2 cellular contexts compared by ENCODE assay signal in genomic region chr10:6074489-6075301, GRCh38.
TF ChIP-seq lines count a peak whose summit lies in the region.

No MANE protein-coding gene starts in this region.

TF ChIP-seq in K562, 482 proteins besides CTCF, POLR2A, EP300 and RAD21 (continued from another document and continues in another):
- TF ChIP-seq, protein P1, sequence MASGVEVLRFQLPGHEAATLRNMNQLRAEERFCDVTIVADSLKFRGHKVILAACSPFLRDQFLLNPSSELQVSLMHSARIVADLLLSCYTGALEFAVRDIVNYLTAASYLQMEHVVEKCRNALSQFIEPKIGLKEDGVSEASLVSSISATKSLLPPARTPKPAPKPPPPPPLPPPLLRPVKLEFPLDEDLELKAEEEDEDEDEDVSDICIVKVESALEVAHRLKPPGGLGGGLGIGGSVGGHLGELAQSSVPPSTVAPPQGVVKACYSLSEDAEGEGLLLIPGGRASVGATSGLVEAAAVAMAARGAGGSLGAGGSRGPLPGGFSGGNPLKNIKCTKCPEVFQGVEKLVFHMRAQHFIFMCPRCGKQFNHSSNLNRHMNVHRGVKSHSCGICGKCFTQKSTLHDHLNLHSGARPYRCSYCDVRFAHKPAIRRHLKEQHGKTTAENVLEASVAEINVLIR (CRISPR knock-in tag; IDR thresholded peaks at IDR 0.05) = no peak
- TF ChIP-seq MEIS2 (IDR thresholded peaks at IDR 0.05; ENCODE audit: partially characterized antibody) = peak; percentile 67
- no peak for TF ChIP-seq TAF9B (IDR thresholded peaks at IDR 0.05; ENCODE audit: partially characterized antibody)
- TF ChIP-seq E2F1 (CRISPR knock-in tag; IDR thresholded peaks at IDR 0.05) = no peak
- no peak for TF ChIP-seq ZNF586 (CRISPR knock-in tag; conservative IDR thresholded peaks at IDR 0.05)
- no peak for TF ChIP-seq ZNF232 (CRISPR knock-in tag; IDR thresholded peaks at IDR 0.05)
- no peak for TF ChIP-seq TGIF2 (CRISPR knock-in tag; IDR thresholded peaks at IDR 0.05)
- TF ChIP-seq NFRKB (IDR thresholded peaks at IDR 0.05; ENCODE audit: low read depth) = no peak
- TF ChIP-seq NCOA6 (IDR thresholded peaks at IDR 0.05) = no peak
- no peak for TF ChIP-seq ZNF449 (CRISPR knock-in tag; IDR thresholded peaks at IDR 0.05)
- no peak for TF ChIP-seq ZBTB17 (CRISPR knock-in tag; IDR thresholded peaks at IDR 0.05)
- TF ChIP-seq TFAM (CRISPR knock-in tag; conservative IDR thresholded peaks at IDR 0.05) = no peak
- TF ChIP-seq, protein P2, sequence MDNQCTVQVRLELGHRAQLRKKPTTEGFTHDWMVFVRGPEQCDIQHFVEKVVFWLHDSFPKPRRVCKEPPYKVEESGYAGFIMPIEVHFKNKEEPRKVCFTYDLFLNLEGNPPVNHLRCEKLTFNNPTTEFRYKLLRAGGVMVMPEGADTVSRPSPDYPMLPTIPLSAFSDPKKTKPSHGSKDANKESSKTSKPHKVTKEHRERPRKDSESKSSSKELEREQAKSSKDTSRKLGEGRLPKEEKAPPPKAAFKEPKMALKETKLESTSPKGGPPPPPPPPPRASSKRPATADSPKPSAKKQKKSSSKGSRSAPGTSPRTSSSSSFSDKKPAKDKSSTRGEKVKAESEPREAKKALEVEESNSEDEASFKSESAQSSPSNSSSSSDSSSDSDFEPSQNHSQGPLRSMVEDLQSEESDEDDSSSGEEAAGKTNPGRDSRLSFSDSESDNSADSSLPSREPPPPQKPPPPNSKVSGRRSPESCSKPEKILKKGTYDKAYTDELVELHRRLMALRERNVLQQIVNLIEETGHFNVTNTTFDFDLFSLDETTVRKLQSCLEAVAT (IDR thresholded peaks at IDR 0.05) = no peak
- no peak for TF ChIP-seq ZEB2 (IDR thresholded peaks at IDR 0.05)
- TF ChIP-seq, protein P3, sequence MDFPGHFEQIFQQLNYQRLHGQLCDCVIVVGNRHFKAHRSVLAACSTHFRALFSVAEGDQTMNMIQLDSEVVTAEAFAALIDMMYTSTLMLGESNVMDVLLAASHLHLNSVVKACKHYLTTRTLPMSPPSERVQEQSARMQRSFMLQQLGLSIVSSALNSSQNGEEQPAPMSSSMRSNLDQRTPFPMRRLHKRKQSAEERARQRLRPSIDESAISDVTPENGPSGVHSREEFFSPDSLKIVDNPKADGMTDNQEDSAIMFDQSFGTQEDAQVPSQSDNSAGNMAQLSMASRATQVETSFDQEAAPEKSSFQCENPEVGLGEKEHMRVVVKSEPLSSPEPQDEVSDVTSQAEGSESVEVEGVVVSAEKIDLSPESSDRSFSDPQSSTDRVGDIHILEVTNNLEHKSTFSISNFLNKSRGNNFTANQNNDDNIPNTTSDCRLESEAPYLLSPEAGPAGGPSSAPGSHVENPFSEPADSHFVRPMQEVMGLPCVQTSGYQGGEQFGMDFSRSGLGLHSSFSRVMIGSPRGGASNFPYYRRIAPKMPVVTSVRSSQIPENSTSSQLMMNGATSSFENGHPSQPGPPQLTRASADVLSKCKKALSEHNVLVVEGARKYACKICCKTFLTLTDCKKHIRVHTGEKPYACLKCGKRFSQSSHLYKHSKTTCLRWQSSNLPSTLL (IDR thresholded peaks at IDR 0.05) = no peak
- TF ChIP-seq ZNF41 (CRISPR knock-in tag; conservative IDR thresholded peaks at IDR 0.05) = no peak
- TF ChIP-seq MAFK (IDR thresholded peaks at IDR 0.05; ENCODE audit: low read length) = no peak
- no peak for TF ChIP-seq HBP1 (CRISPR knock-in tag; IDR thresholded peaks at IDR 0.05)
- no peak for TF ChIP-seq ZKSCAN8 (CRISPR knock-in tag; IDR thresholded peaks at IDR 0.05)
- no peak for TF ChIP-seq TCFL5 (CRISPR knock-in tag; conservative IDR thresholded peaks at IDR 0.05)

TF ChIP-seq in HEK293T, 16 proteins besides CTCF, POLR2A, EP300 and RAD21 (continued from another document):
- TF ChIP-seq, protein P4, sequence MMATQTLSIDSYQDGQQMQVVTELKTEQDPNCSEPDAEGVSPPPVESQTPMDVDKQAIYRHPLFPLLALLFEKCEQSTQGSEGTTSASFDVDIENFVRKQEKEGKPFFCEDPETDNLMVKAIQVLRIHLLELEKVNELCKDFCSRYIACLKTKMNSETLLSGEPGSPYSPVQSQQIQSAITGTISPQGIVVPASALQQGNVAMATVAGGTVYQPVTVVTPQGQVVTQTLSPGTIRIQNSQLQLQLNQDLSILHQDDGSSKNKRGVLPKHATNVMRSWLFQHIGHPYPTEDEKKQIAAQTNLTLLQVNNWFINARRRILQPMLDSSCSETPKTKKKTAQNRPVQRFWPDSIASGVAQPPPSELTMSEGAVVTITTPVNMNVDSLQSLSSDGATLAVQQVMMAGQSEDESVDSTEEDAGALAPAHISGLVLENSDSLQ (IDR thresholded peaks at IDR 0.05) = no peak
- no peak for TF ChIP-seq ZNF384 (IDR thresholded peaks at IDR 0.05)
- TF ChIP-seq FOXA1 (IDR thresholded peaks at IDR 0.05) = no peak
- TF ChIP-seq BHLHE40 (IDR thresholded peaks at IDR 0.05; ENCODE audit: borderline replicate concordance) = no peak
- TF ChIP-seq FOXK2 (IDR thresholded peaks at IDR 0.05) = no peak
- TF ChIP-seq CTBP1 (IDR thresholded peaks at IDR 0.05; ENCODE audit: borderline replicate concordance) = no peak
- TF ChIP-seq FOXM1 (IDR thresholded peaks at IDR 0.05; ENCODE audit: borderline replicate concordance) = no peak
- no peak for TF ChIP-seq ARNT (IDR thresholded peaks at IDR 0.05)
- TF ChIP-seq NFRKB (IDR thresholded peaks at IDR 0.05) = no peak
- TF ChIP-seq ELF4 (IDR thresholded peaks at IDR 0.05) = no peak
- no peak for TF ChIP-seq L3MBTL2 (conservative IDR thresholded peaks at IDR 0.05)
- TF ChIP-seq SUZ12 (IDR thresholded peaks at IDR 0.05) = no peak
- no peak for TF ChIP-seq SP1 (IDR thresholded peaks at IDR 0.05)
- no peak for TF ChIP-seq LEF1 (IDR thresholded peaks at IDR 0.05; ENCODE audit: borderline replicate concordance)
TF ChIP-seq in HEK293T: peak in this region for 0.
